ENCODE assay signal across 16 cellular contexts in the genomic region with DNA sequence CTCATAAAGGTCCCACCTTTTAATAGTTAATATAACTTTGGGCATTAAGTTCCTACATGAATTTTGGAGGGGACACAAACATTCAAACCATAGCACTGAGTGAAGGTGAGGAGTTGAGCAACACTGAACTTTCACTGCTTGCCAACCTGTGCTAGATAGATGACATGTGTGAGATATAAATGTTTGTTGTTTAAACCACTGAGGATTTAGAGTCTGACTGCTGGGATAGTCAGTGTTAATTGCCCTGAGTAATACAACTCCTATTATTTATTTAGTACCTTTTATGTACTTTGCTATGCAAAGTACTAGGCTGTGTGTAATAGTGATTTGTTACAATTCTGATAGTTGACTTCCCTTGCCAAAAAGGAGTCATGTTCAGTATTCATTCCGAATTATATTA.
"Had no signal": no experiment of that assay in that cellular context is flagged by ENCODE, and none has a peak within 500 bp of the region (broad histone marks: within the 10 kb centered on the region; RNA-seq: fewer than 3 reads in every experiment).

No MANE protein-coding gene starts in this region.

- H3K4me3 Mint-ChIP-seq: activated CD4-positive, alpha-beta T cell treated with anti-CD3 and anti-CD28 coated beads, Interleukin-2, amount 10 ng/mL, durations not matched to agents 24 days and 14 days; activated CD8-positive, alpha-beta T cell treated with anti-CD3 and anti-CD28 coated beads, Interleukin-2, amount 10 ng/mL, durations not matched to agents 7 days and 5 days; activated naive CD4-positive, alpha-beta T cell treated with anti-CD3 and anti-CD28 coated beads for 36 hours; activated T-cell treated with anti-CD3 and anti-CD28 coated beads, Interleukin-2, amount 50 U/mL, for 24 hours; brain had no signal

- H3K4me1 ChIP-seq: prostate gland had no signal

- H3K4me1 Mint-ChIP-seq: activated CD4-positive, alpha-beta T cell treated with anti-CD3 and anti-CD28 coated beads, Interleukin-2, amount 10 ng/mL, durations not matched to agents 24 days and 14 days had no signal

- H3K9me3 Mint-ChIP-seq: activated CD4-positive, alpha-beta T cell treated with anti-CD3 and anti-CD28 coated beads, Interleukin-2, amount 10 ng/mL, durations not matched to agents 24 days and 14 days; activated naive CD4-positive, alpha-beta T cell treated with anti-CD3 and anti-CD28 coated beads for 36 hours; activated T-cell treated with anti-CD3 and anti-CD28 coated beads, Interleukin-2, amount 50 U/mL, for 24 hours; brain had no signal

- H3K4me3 ChIP-seq: prostate gland, sigmoid colon, upper lobe of right lung had no signal

- H3K27me3 ChIP-seq: sigmoid colon, upper lobe of right lung had no signal

- H3K27me3 Mint-ChIP-seq: activated CD4-positive, alpha-beta T cell treated with anti-CD3 and anti-CD28 coated beads, Interleukin-2, amount 10 ng/mL, durations not matched to agents 24 days and 14 days; activated T-cell treated with anti-CD3 and anti-CD28 coated beads, Interleukin-2, amount 50 U/mL, for 24 hours; brain had no signal

- H3K27ac Mint-ChIP-seq: activated CD4-positive, alpha-beta T cell treated with anti-CD3 and anti-CD28 coated beads, Interleukin-2, amount 10 ng/mL, durations not matched to agents 24 days and 14 days; activated CD8-positive, alpha-beta T cell treated with anti-CD3 and anti-CD28 coated beads, Interleukin-2, amount 10 ng/mL, durations not matched to agents 7 days and 5 days; activated naive CD4-positive, alpha-beta T cell treated with anti-CD3 and anti-CD28 coated beads for 36 hours; activated T-cell treated with anti-CD3 and anti-CD28 coated beads, Interleukin-2, amount 50 U/mL, for 24 hours; brain had no signal

- ATAC-seq: activated CD8-positive, alpha-beta T cell treated with anti-CD3 and anti-CD28 coated beads, Interleukin-2, amount 10 ng/mL, durations not matched to agents 7 days and 5 days; upper lobe of right lung had no signal

- H3K9me3 ChIP-seq: prostate gland, sigmoid colon, upper lobe of right lung had no signal

- H3K36me3 ChIP-seq: prostate gland, sigmoid colon, upper lobe of right lung had no signal

- DNase-seq: activated CD4-positive, alpha-beta T cell treated with anti-CD3 and anti-CD28 coated beads, Interleukin-2, amount 10 ng/mL, durations not matched to agents 24 days and 14 days; activated CD8-positive, alpha-beta T cell treated with anti-CD3 and anti-CD28 coated beads, Interleukin-2, amount 10 ng/mL, durations not matched to agents 7 days and 5 days; activated naive CD4-positive, alpha-beta T cell treated with anti-CD3 and anti-CD28 coated beads for 36 hours; activated T-cell treated with anti-CD3 and anti-CD28 coated beads, Interleukin-2, amount 50 U/mL, for 24 hours; anterior cingulate cortex; cerebellar nuclear complex; effector memory CD4-positive, alpha-beta T cell; midbrain; occipital lobe; sigmoid colon; stimulated activated CD8-positive, alpha-beta memory T cell treated with anti-CD3 and anti-CD28 coated beads, Interleukin-4, amount 100 ng/mL, for 48 hours; stimulated activated naive CD4-positive, alpha-beta T cell; T1000; upper lobe of right lung had no signal

- H3K36me3 Mint-ChIP-seq: brain had no signal

- H3K27ac ChIP-seq: prostate gland, upper lobe of right lung had no signal
